Comparison of ENCODE assay signal across 8 cellular contexts in the genomic region with DNA sequence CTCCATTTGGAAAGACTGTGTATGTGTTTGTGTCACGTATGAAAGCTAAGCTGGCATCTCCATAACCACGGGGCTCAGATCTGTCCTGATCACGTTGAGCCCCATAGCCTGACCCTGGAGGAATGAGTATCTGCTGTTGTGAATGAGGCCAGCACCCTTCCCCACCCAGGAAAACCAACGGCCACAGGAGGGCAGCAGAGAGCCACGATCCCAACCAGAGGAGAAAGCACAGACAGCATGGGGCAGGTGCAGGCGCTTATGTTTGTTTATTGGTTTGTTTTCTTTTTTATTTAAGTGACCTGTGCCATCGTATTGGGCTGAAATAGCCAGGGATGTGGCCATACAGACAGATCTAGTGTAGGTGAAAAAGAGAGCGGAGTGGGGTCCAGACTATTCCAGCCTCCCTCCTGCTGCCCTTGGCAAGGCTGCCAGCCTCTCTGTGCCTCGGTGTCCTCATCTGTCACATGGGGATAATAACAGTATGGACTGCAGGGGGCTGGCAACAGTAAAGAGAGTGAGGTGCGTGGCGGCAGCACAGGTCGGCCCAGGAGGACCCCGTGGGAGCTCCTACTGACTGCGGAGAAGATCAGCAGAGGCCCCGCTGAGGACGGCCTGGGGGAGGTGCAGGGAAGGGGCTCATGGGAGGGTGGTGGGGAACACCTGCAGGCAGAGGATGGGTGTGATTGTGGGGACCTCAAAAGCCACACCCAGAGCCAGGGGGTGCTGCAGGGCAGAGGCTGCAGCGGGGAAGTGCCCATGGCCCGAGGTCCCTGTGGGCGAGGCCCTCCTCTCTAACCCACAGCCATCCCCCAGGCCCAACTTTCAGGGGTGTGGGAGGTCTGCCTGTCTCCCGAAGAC. TPM values are rescaled to one million over a fixed set of nuclear protein-coding genes. Genes with fewer than 3 reads are reported as not detected.
DNase-seq lines count a peak whose midpoint lies in the region; ATAC-seq, FAIRE-seq and TF ChIP-seq lines count a peak whose summit lies in the region.

No MANE protein-coding gene starts in this region.

- no peak for TF ChIP-seq CTCF in activated B cell treated with CpG ODN at 0.5 μM for 24 hours (IDR thresholded peaks at IDR 0.05)
- TF ChIP-seq CTCF in bronchial epithelial cell (IDR thresholded peaks at IDR 0.05; ENCODE audit: insufficient read depth, low read length, severe bottlenecking): peak; percentile 92

- peaks cover 4% of the 10 kb centered on the region for H3K9me3 Mint-ChIP-seq in activated B cell treated with CpG ODN at 0.5 μM for 24 hours

- no peaks in the 10 kb centered on the region for H3K36me3 Mint-ChIP-seq in activated B cell treated with CpG ODN at 0.5 μM for 24 hours (ENCODE audit: low read depth)

- peaks cover 10% of the 10 kb centered on the region for H3K27me3 Mint-ChIP-seq in activated B cell treated with CpG ODN at 0.5 μM for 24 hours

- H3K4me3 Mint-ChIP-seq in activated B cell treated with CpG ODN at 0.5 μM for 24 hours: peak overlapping the region; percentile 75

- in situ Hi-C loops in ACHN (cut with HindIII; ENCODE audit: low pct_ligation_motif_present, low pct_unique_long_range_greater_than_20kb, low sequenced_read_pairs): no loop called here

- FAIRE-seq in bronchial epithelial cell (lab: Jason Lieb, UNC): no peak

- H3K36me3 ChIP-seq in bronchial epithelial cell (ENCODE audit: control insufficient read depth, insufficient read depth, low read length): no peaks in the 10 kb centered on the region

- CTCF ChIA-PET in activated B cell treated with CpG ODN at 0.5 μM for 24 hours (lab: Charles Lee): interaction anchor here (0.7 to 1.0 kb wide), 2 partner anchors 9 to 375 kb away, joined by 3 read pairs; no protein-coding TSS in a partner anchor

- peak overlapping the region; percentile 81 for H3K27ac Mint-ChIP-seq in activated B cell treated with CpG ODN at 0.5 μM for 24 hours

- peaks cover 29% of the 10 kb centered on the region for H3K4me1 Mint-ChIP-seq in activated B cell treated with CpG ODN at 0.5 μM for 24 hours

- no peak overlapping the region for H3K4me3 ChIP-seq in bronchial epithelial cell (ENCODE audit: low read depth, low read length)

- intact Hi-C loops in activated B cell treated with CpG ODN at 0.5 μM for 24 hours (cut with micrococcal nuclease): loop anchor here (1.0 to 5.0 kb wide), 9 partner anchors 23 to 375 kb away; partner anchors contain the start of genes MGAT1, TRIM41, TRIM52 and ZFP62

- no peaks in the 10 kb centered on the region for H3K27me3 ChIP-seq in bronchial epithelial cell (ENCODE audit: control insufficient read depth, insufficient read depth, low read length)

- POLR2A ChIA-PET in activated B cell treated with CpG ODN at 0.5 μM for 24 hours (lab: Charles Lee): interaction anchor here (0.7 to 1.1 kb wide), 3 partner anchors 64 to 356 kb away, joined by 3 read pairs; partner anchors contain the start of gene TRIM41

- DNase-seq in ACHN (peak; percentile 71), NCI-H2196 treated with DMSO at 0.1 percent for 48 hours (lab: John Stamatoyannopoulos, UW; ENCODE audit: unreplicated experiment) (peak; percentile 72), activated B cell treated with CpG ODN at 0.5 μM for 24 hours (peak; percentile 87), bronchial epithelial cell (ENCODE audit: low read depth) (peak; percentile 64), kidney glomerular epithelial cell (lab: John Stamatoyannopoulos, UW) (peak; percentile 74)
- peak; percentile 95 to 98 for DNase-seq in stimulated activated CD4-positive, alpha-beta T cell treated with anti-CD3 and anti-CD28 coated beads, Interleukin-2, amount 100 ng/mL, for 48 hours

- ATAC-seq in GM18867 (IDR thresholded peaks at IDR 0.05; ENCODE audit: unreplicated experiment) (peak; percentile 58), HG03103 (IDR thresholded peaks at IDR 0.05; ENCODE audit: low read depth, unreplicated experiment) (peak; percentile 50), activated B cell treated with CpG ODN at 0.5 μM for 24 hours (ENCODE audit: low read depth) (peak; percentile 74)

RNA-seq across cellular contexts. Expression of gene OR2V2, which starts 12.1 kb away (rescaled TPM):
- not detected in 2 replicates for total RNA-seq in activated B cell treated with CpG ODN at 0.5 μM for 24 hours
- not detected in 2 replicates for total RNA-seq in bronchial epithelial cell

RNA-seq across cellular contexts. Expression of gene OR2V1, which starts 28.5 kb away (rescaled TPM):
- not detected in 2 replicates for total RNA-seq in activated B cell treated with CpG ODN at 0.5 μM for 24 hours
- not detected in 2 replicates for total RNA-seq in bronchial epithelial cell

RNA-seq across cellular contexts. Expression of gene TRIM7, which starts 45.5 kb away (rescaled TPM):
- 0.32 and 0.51 TPM in 2 replicates for total RNA-seq in activated B cell treated with CpG ODN at 0.5 μM for 24 hours
- 20.8 and 35.7 TPM in 2 replicates for total RNA-seq in bronchial epithelial cell

Comparison
In these comparisons a context has a peak if more than half of its experiments do, and no peak if none do; other contexts are left out.
1. RNA of gene TRIM7, which starts 45.5 kb away (total RNA-seq): 20.8 to 35.7 TPM in bronchial epithelial cell; 0.32 to 0.51 TPM in activated B cell treated with CpG ODN at 0.5 μM for 24 hours; every median in the first group is over 10 times any median in the second.
2. Peak in every context shown above with its lines, with median percentiles within 50 percentile points of each other: DNase-seq and ATAC-seq.